In the genomic region with DNA sequence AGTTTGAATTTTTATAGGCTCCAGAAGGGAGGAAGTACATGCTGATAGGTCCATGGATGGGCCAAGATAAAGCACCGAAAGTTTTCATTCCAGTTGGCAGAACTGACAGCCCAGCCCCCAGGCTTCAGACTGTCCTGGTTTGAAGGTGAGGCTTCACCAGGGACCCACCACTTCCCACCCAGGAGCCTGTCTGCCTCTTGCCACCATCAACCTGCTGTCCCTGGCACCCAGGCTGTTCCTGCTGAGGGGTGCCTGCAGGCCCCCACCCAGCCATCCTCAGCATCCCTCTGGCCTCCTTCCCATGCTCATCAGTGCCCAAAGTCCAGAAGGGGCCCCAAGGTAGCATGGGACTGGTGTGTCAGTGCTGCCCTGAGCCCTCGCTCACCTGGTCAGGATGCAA, we compare ENCODE assay signal across 33 cellular contexts.
"Had no signal": no experiment of that assay in that cellular context is flagged by ENCODE, and none has a peak within 500 bp of the region (broad histone marks: within the 10 kb centered on the region; RNA-seq: fewer than 3 reads in every experiment).

No MANE protein-coding gene starts in this region.

- H3K9me3 ChIP-seq: adrenal gland, ascending aorta, body of pancreas, breast epithelium had no signal

- FAIRE-seq: astrocyte had no signal

- DNase-seq: activated effector memory CD4-positive, alpha-beta T cell treated with anti-CD3 and anti-CD28 coated beads, Interleukin-2, amount 50 U/mL, for 16 hours; activated effector memory CD4-positive, alpha-beta T cell treated with Interleukin-2 at 50 U/mL for 16 hours; activated gamma-delta T cell; activated gamma-delta T cell treated with Interleukin-2 at 50 U/mL for 16 hours; activated naive CD4-positive, alpha-beta T cell; activated naive CD4-positive, alpha-beta T cell treated with anti-CD3 and anti-CD28 coated beads for 36 hours; activated naive CD4-positive, alpha-beta T cell treated with anti-CD3 and anti-CD28 coated beads, Interleukin-2, amount 10 ng/mL, durations not matched to agents 7 days and 5 days; activated naive CD4-positive, alpha-beta T cell treated with anti-CD3 and anti-CD28 coated beads, Interleukin-2, amount 50 U/mL, for 16 hours; activated naive CD4-positive, alpha-beta T cell treated with Interleukin-2 at 50 U/mL for 16 hours; activated naive CD8-positive, alpha-beta T cell treated with anti-CD3 and anti-CD28 coated beads for 36 hours; activated naive CD8-positive, alpha-beta T cell treated with anti-CD3 and anti-CD28 coated beads, Interleukin-2, amount 10 ng/mL, durations not matched to agents 7 days and 5 days; activated naive CD8-positive, alpha-beta T cell treated with anti-CD3 and anti-CD28 coated beads, Interleukin-2, amount 50 U/mL, for 24 hours; activated T-cell treated with anti-CD3 and anti-CD28 coated beads, Interleukin-2, amount 50 U/mL, for 1 hour; activated T-cell treated with anti-CD3 and anti-CD28 coated beads, Interleukin-2, amount 50 U/mL, for 24 hours; activated T-cell treated with anti-CD3 and anti-CD28 coated beads, Interleukin-2, amount 50 U/mL, for 4 hours; activated T-cell treated with anti-CD3 and anti-CD28 coated beads, Interleukin-2, amount 50 U/mL, for 48 hours; activated T-cell treated with anti-CD3 and anti-CD28 coated beads, Interleukin-2, amount 50 U/mL, for 72 hours; adrenal gland; amniotic stem cell; amygdala; anterior cingulate cortex; aorta; body of pancreas; brain microvascular endothelial cell; caudate nucleus; central memory CD4-positive, alpha-beta T cell; cerebellar nuclear complex had no signal

- H3K4me3 ChIP-seq: adrenal gland, ascending aorta, body of pancreas, breast epithelium, cardiac muscle cell had no signal

- ATAC-seq: activated naive CD4-positive, alpha-beta T cell treated with anti-CD3 and anti-CD28 coated beads, Interleukin-2, amount 50 U/mL, for 72 hours; activated naive CD8-positive, alpha-beta T cell treated with anti-CD3 and anti-CD28 coated beads, Interleukin-2, amount 50 U/mL, for 24 hours; activated T-cell treated with anti-CD3 and anti-CD28 coated beads, Interleukin-2, amount 50 U/mL, for 4 hours; activated T-cell treated with anti-CD3 and anti-CD28 coated beads, Interleukin-2, amount 50 U/mL, for 72 hours; activated T-helper 17 cell treated with anti-CD3 and anti-CD28 coated beads, Interleukin-2, amount 50 U/mL, for 72 hours; body of pancreas had no signal

- H3K36me3 ChIP-seq: adrenal gland, ascending aorta, brain microvascular endothelial cell, breast epithelium, cardiac muscle cell had no signal

- H3K27ac ChIP-seq: adrenal gland, ascending aorta, body of pancreas, brain microvascular endothelial cell, breast epithelium, cardiac muscle cell had no signal

- H3K27me3 ChIP-seq: adrenal gland, ascending aorta, body of pancreas, brain microvascular endothelial cell, cardiac muscle cell had no signal

- H3K4me1 ChIP-seq: adrenal gland, ascending aorta, body of pancreas, breast epithelium had no signal
